14 cellular contexts compared by ENCODE assay signal in genomic region chr10:13970231-13970966, GRCh38.
"Had no signal": no experiment of that assay in that cellular context is flagged by ENCODE, and none has a peak within 500 bp of the region (broad histone marks: within the 10 kb centered on the region; RNA-seq: fewer than 3 reads in every experiment).

No MANE protein-coding gene starts in this region.

- H3K9me3 ChIP-seq: heart left ventricle, mucosa of descending colon, sigmoid colon, thyroid gland, vagina had no signal

- H3K27ac Mint-ChIP-seq: activated naive CD8-positive, alpha-beta T cell treated with anti-CD3 and anti-CD28 coated beads, Interleukin-2, amount 10 ng/mL, durations not matched to agents 7 days and 5 days; natural killer cell; WTC11 had no signal

- ATAC-seq: heart left ventricle, left lobe of liver, mucosa of descending colon, natural killer cell, WTC11 had no signal

- H3K36me3 ChIP-seq: heart left ventricle, sigmoid colon, thyroid gland, vagina had no signal

- H3K4me1 Mint-ChIP-seq: activated naive CD8-positive, alpha-beta T cell treated with anti-CD3 and anti-CD28 coated beads, Interleukin-2, amount 10 ng/mL, durations not matched to agents 7 days and 5 days; natural killer cell had no signal

- H3K9me3 Mint-ChIP-seq: endodermal cell, natural killer cell, WTC11 had no signal

- H3K4me3 ChIP-seq: mucosa of descending colon, sigmoid colon, thyroid gland had no signal

- DNase-seq: activated gamma-delta T cell treated with Interleukin-2 at 50 U/mL for 16 hours; activated naive CD8-positive, alpha-beta T cell treated with anti-CD3 and anti-CD28 coated beads, Interleukin-2, amount 10 ng/mL, durations not matched to agents 7 days and 5 days; dorsolateral prefrontal cortex; endodermal cell; heart left ventricle; mucosa of descending colon; natural killer cell; occipital lobe; sigmoid colon; SW 1271 had no signal

- H3K27ac ChIP-seq: heart left ventricle, sigmoid colon, thyroid gland, vagina had no signal

- H3K4me3 Mint-ChIP-seq: activated naive CD8-positive, alpha-beta T cell treated with anti-CD3 and anti-CD28 coated beads, Interleukin-2, amount 10 ng/mL, durations not matched to agents 7 days and 5 days; endodermal cell; natural killer cell; WTC11 had no signal

- H3K36me3 Mint-ChIP-seq: activated naive CD8-positive, alpha-beta T cell treated with anti-CD3 and anti-CD28 coated beads, Interleukin-2, amount 10 ng/mL, durations not matched to agents 7 days and 5 days; natural killer cell; WTC11 had no signal

- H3K27me3 ChIP-seq: heart left ventricle, sigmoid colon, thyroid gland, vagina had no signal

- H3K4me1 ChIP-seq: vagina had no signal
